ENCODE assay signal across 8 cellular contexts in genomic region chr20:40251284-40251932, GRCh38.
DNase-seq lines count a peak whose midpoint lies in the region; ATAC-seq and TF ChIP-seq lines count a peak whose summit lies in the region.

No MANE protein-coding gene starts in this region.

- no peak overlapping the region for H3K4me3 ChIP-seq in esophagus muscularis mucosa
- no peak overlapping the region for H3K4me3 ChIP-seq in transverse colon

- intact Hi-C loops in Right ventricle myocardium inferior (cut with DNase I) = loop anchor here (10.0 kb wide), 1 partner anchor 87 kb away; no protein-coding TSS in a partner anchor
- intact Hi-C loops in left ventricle myocardium superior (cut with micrococcal nuclease) = no loop called here
- intact Hi-C loops in esophagus muscularis mucosa (cut with DNase I) = no loop called here
- intact Hi-C loops in transverse colon (cut with DNase I; ENCODE audit: low total_unique reads) = no loop called here

- H3K9me3 ChIP-seq in esophagus muscularis mucosa (peaks cover 0 to 9% (median 0%) of the 10 kb centered on the region in 4 donors), transverse colon (no peaks in the 10 kb centered on the region)

- ATAC-seq in Right ventricle myocardium inferior (peak; percentile 56), left ventricle myocardium superior (no peak), GM18870 (IDR thresholded peaks at IDR 0.05; ENCODE audit: unreplicated experiment) (no peak)

- in situ Hi-C loops in transverse colon (cut with MboI; ENCODE audit: low pct_ligation_motif_present in 1 of 4, low pct_unique_long_range_greater_than_20kb in 1 of 4, low sequenced_read_pairs in 3 of 4) = no loop called here

- DNase-seq in Right ventricle myocardium inferior (ENCODE audit: missing footprints) (no peak), left ventricle myocardium superior (no peak), NCI-H748 treated with DMSO at 0.1 percent for 48 hours (lab: John Stamatoyannopoulos, UW) (peak; percentile 37), esophagus muscularis mucosa (ENCODE audit: extremely low spot score) (peak; percentile 42), transverse colon (peak; percentile 18), NCI-H1436 (lab: John Stamatoyannopoulos, UW) (no peak), inferior parietal cortex (ENCODE audit: extremely low spot score) (no peak)

- H3K36me3 ChIP-seq in esophagus muscularis mucosa = no peaks in the 10 kb centered on the region
- no peaks in the 10 kb centered on the region for H3K36me3 ChIP-seq in transverse colon

- H3K27ac ChIP-seq in esophagus muscularis mucosa (replicated peaks in 1 of 4) = no peak overlapping the region
- no peak overlapping the region for H3K27ac ChIP-seq in transverse colon

- TF ChIP-seq CTCF in esophagus muscularis mucosa (IDR thresholded peaks at IDR 0.05) (peak in 2 of 3 experiments; percentile 31 to 36), transverse colon (IDR thresholded peaks at IDR 0.05) (peak in 3 of 5 experiments; percentile 21 to 32 (median 31))

- H3K27me3 ChIP-seq in esophagus muscularis mucosa = no peaks in the 10 kb centered on the region
- H3K27me3 ChIP-seq in transverse colon = no peaks in the 10 kb centered on the region

- no peak for TF ChIP-seq POLR2A in esophagus muscularis mucosa (IDR thresholded peaks at IDR 0.05; ENCODE audit: low read depth)
- no peak for TF ChIP-seq POLR2A in transverse colon (IDR thresholded peaks at IDR 0.05)

- H3K4me1 ChIP-seq in esophagus muscularis mucosa (no peaks in the 10 kb centered on the region), transverse colon (no peaks in the 10 kb centered on the region)

- TF ChIP-seq EP300 in esophagus muscularis mucosa (IDR thresholded peaks at IDR 0.05) (no peak), transverse colon (IDR thresholded peaks at IDR 0.05; ENCODE audit: low read depth) (no peak)

- 80% methylated on average over 9 of the region's 9 CpGs for WGBS in esophagus muscularis mucosa
- WGBS in transverse colon (ENCODE audit: low coverage in 1 of 2), 2 donors = 13 to 72% methylated on average over 1 to 9 of the region's 9 CpGs

Comparison
In these comparisons a context has a peak if more than half of its experiments do, and no peak if none do; other contexts are left out.
1. DNase-seq: peak in NCI-H748 treated with DMSO at 0.1 percent for 48 hours (single experiment), esophagus muscularis mucosa (single experiment) and transverse colon (single experiment); none in Right ventricle myocardium inferior (single experiment), left ventricle myocardium superior (single experiment), NCI-H1436 (single experiment) and inferior parietal cortex (single experiment).